Comparison of ENCODE assay signal across 10 cellular contexts in genomic region chr5:35924122-35924949, GRCh38. TPM values are rescaled to one million over a fixed set of nuclear protein-coding genes. Genes with fewer than 3 reads are reported as not detected.
A peak's percentile ranks its signal among the peaks of the same experiment; 100 is the strongest.
DNase-seq lines count a peak whose midpoint lies in the region; ATAC-seq lines count a peak whose summit lies in the region.
"Had no signal": no experiment of that assay in that cellular context is flagged by ENCODE, and none has a peak within 500 bp of the region (broad histone marks: within the 10 kb centered on the region; RNA-seq: fewer than 3 reads in every experiment).

No MANE protein-coding gene starts in this region.

- H3K4me1 Mint-ChIP-seq in CD4-positive, CD25-positive, alpha-beta regulatory T cell, result peaks cover 5 to 27% (median 19%) of the 10 kb centered on the region in 4 donors

- H3K9ac ChIP-seq in adipocyte (ENCODE audit: low read length), result peak overlapping the region; percentile 37

- H3K27ac Mint-ChIP-seq in CD4-positive, CD25-positive, alpha-beta regulatory T cell, result peak overlapping the region; percentile 37 to 80 (median 54)

- no peaks in the 10 kb centered on the region for H3K36me3 ChIP-seq in CD4-positive, CD25-positive, alpha-beta regulatory T cell (ENCODE audit: control insufficient read depth, insufficient read depth, low read length)
- H3K36me3 ChIP-seq in adipocyte (ENCODE audit: control insufficient read depth, insufficient read depth, low read length, severe bottlenecking), result no peaks in the 10 kb centered on the region

- peaks cover 2% of the 10 kb centered on the region for H3K27me3 ChIP-seq in CD4-positive, CD25-positive, alpha-beta regulatory T cell (ENCODE audit: control insufficient read depth, insufficient read depth, low read length)
- peaks cover 20% of the 10 kb centered on the region for H3K27me3 ChIP-seq in adipocyte (replicated peaks; ENCODE audit: control insufficient read depth, insufficient read depth, low read length)
- H3K27me3 ChIP-seq: testis had no signal

- H3K27ac ChIP-seq in CD4-positive, CD25-positive, alpha-beta regulatory T cell (ENCODE audit: insufficient read depth, low read length, poor library complexity, severe bottlenecking), result no peak overlapping the region
- H3K27ac ChIP-seq: testis, VCaP had no signal

- peaks cover 0 to 4% (median 2%) of the 10 kb centered on the region in 7 donors for H3K9me3 Mint-ChIP-seq in CD4-positive, CD25-positive, alpha-beta regulatory T cell

- H3K4me3 ChIP-seq in CD4-positive, CD25-positive, alpha-beta regulatory T cell (ENCODE audit: low read depth, low read length), result peak overlapping the region; percentile 60
- peak overlapping the region; percentile 45 for H3K4me3 ChIP-seq in adipocyte (ENCODE audit: low read length)

- peak overlapping the region; percentile 25 to 75 (median 60) for H3K4me3 Mint-ChIP-seq in CD4-positive, CD25-positive, alpha-beta regulatory T cell

- no peaks in the 10 kb centered on the region for H3K9me3 ChIP-seq in CD4-positive, CD25-positive, alpha-beta regulatory T cell (ENCODE audit: control insufficient read depth in 2 of 2, low read length in 2 of 2)
- no peaks in the 10 kb centered on the region for H3K9me3 ChIP-seq in adipocyte (ENCODE audit: control insufficient read depth, low read length)
- H3K9me3 ChIP-seq: testis had no signal

- H3K27me3 Mint-ChIP-seq in CD4-positive, CD25-positive, alpha-beta regulatory T cell, result peaks cover 4% of the 10 kb centered on the region

- DNase-seq in CD4-positive, CD25-positive, alpha-beta regulatory T cell, result no peak
- DNase-seq in HS-5 (ENCODE audit: low read depth) (peak; percentile 92), adipocyte (ENCODE audit: low read depth) (peak; percentile 75), myocyte (ENCODE audit: low read depth) (peak; percentile 22), NK-92 (lab: John Stamatoyannopoulos, UW; ENCODE audit: unreplicated experiment) (no peak), NCI-H1694 treated with DMSO at 0.1 percent for 48 hours (lab: John Stamatoyannopoulos, UW) (no peak), Right ventricle myocardium inferior (ENCODE audit: missing footprints) (no peak)

- peaks cover 13% of the 10 kb centered on the region for H3K4me1 ChIP-seq in CD4-positive, CD25-positive, alpha-beta regulatory T cell (ENCODE audit: control insufficient read depth, insufficient read depth, low read length, poor library complexity, severe bottlenecking)
- peaks cover 25% of the 10 kb centered on the region for H3K4me1 ChIP-seq in adipocyte (ENCODE audit: control insufficient read depth, insufficient read depth, low read length)

- peaks cover 4% of the 10 kb centered on the region for H3K36me3 Mint-ChIP-seq in CD4-positive, CD25-positive, alpha-beta regulatory T cell

- intact Hi-C loops in Right ventricle myocardium inferior (cut with DNase I), result no loop called here

- ATAC-seq in CD4-positive, CD25-positive, alpha-beta regulatory T cell (ENCODE audit: low read depth in 2 of 2), result no peak
- ATAC-seq in HG03520 (IDR thresholded peaks at IDR 0.05; ENCODE audit: unreplicated experiment), result no peak
- no peak for ATAC-seq in Right ventricle myocardium inferior

RNA-seq across cellular contexts. Expression of gene CAPSL, which starts 14.1 kb away (rescaled TPM):
- total RNA-seq in CD4-positive, CD25-positive, alpha-beta regulatory T cell, result not detected
- polyA plus RNA-seq in CD4-positive, CD25-positive, alpha-beta regulatory T cell, result not detected
- total RNA-seq in myocyte (not detected in 2 replicates), Right ventricle myocardium inferior (not detected)
- polyA plus RNA-seq in myocyte (2012), result 0.13 TPM

Comparison
In these comparisons a context has a peak if more than half of its experiments do, and no peak if none do; other contexts are left out.
1. DNase-seq: peak in HS-5 (single experiment), adipocyte (single experiment) and myocyte (single experiment); none in CD4-positive, CD25-positive, alpha-beta regulatory T cell (0 of 3), NK-92 (single experiment), NCI-H1694 treated with DMSO at 0.1 percent for 48 hours (single experiment) and Right ventricle myocardium inferior (single experiment).